Comparison of ENCODE assay signal across 21 cellular contexts in genomic region chr2:149001496-149001895, GRCh38. TPM values are rescaled to one million over a fixed set of nuclear protein-coding genes. Genes with fewer than 3 reads are reported as not detected.
DNase-seq lines count a peak whose midpoint lies in the region; ATAC-seq, FAIRE-seq and TF ChIP-seq lines count a peak whose summit lies in the region.
"Had no signal": no experiment of that assay in that cellular context is flagged by ENCODE, and none has a peak within 500 bp of the region (broad histone marks: within the 10 kb centered on the region; RNA-seq: fewer than 3 reads in every experiment).

No MANE protein-coding gene starts in this region.

- in situ Hi-C loops in GM13976 (cut with MboI; ENCODE audit: low sequenced_read_pairs, unreplicated experiment): no loop called here

- no peaks in the 10 kb centered on the region for H3K36me3 ChIP-seq in bronchial epithelial cell (ENCODE audit: control insufficient read depth, insufficient read depth, low read length)
- H3K36me3 ChIP-seq in testis (ENCODE audit: low read depth, missing control alignments): no peaks in the 10 kb centered on the region
- no peaks in the 10 kb centered on the region for H3K36me3 ChIP-seq in MM.1S (replicated peaks; ENCODE audit: insufficient read depth, low read length)

- intact Hi-C loops in posterior cingulate gyrus (cut with DNase I) (no loop called here), testis (cut with DNase I; ENCODE audit: low total_unique reads) (no loop called here)

- DNase-seq in GM13976 (ENCODE audit: low spot score) (peak; percentile 10), bronchial epithelial cell (ENCODE audit: low read depth) (no peak), fibroblast of mammary gland (ENCODE audit: low read depth) (peak; percentile 7), posterior cingulate gyrus (peak in 6 of 10 donors; percentile 50 to 93 (median 62)), testis (no peak), MM.1S (no peak)
- DNase-seq: CD4-positive, alpha-beta T cell; DMS153; GF-D8; IMR-90; NCI-H1417 treated with DMSO at 0.1 percent for 48 hours; NCI-H2081; NCI-H510A treated with DMSO at 0.1 percent for 48 hours; NCI-H82; OCI-M1; Right ventricle myocardium superior had no signal

- H3K4me1 ChIP-seq in testis: peaks cover 3% of the 10 kb centered on the region
- H3K4me1 ChIP-seq in MM.1S (ENCODE audit: low read length): no peaks in the 10 kb centered on the region

- H3K27me3 ChIP-seq in bronchial epithelial cell (ENCODE audit: control insufficient read depth, insufficient read depth, low read length) (peaks cover 2% of the 10 kb centered on the region), testis (no peaks in the 10 kb centered on the region), MM.1S (replicated peaks; ENCODE audit: insufficient read depth, low read length) (no peaks in the 10 kb centered on the region)

- ATAC-seq in GM21381 (IDR thresholded peaks at IDR 0.05; ENCODE audit: unreplicated experiment) (no peak), GM21360 (IDR thresholded peaks at IDR 0.05; ENCODE audit: unreplicated experiment) (no peak)

- TF ChIP-seq POLR2A in testis (IDR thresholded peaks at IDR 0.05): no peak

- peak; percentile 58 for FAIRE-seq in bronchial epithelial cell (lab: Jason Lieb, UNC)
- FAIRE-seq: GM19239, H54 had no signal

- no peak overlapping the region for H3K4me2 ChIP-seq in MM.1S (ENCODE audit: low read depth, low read length)

- no peak overlapping the region for H3K4me3 ChIP-seq in bronchial epithelial cell (ENCODE audit: low read depth, low read length)
- H3K4me3 ChIP-seq in fibroblast of mammary gland (ENCODE audit: control insufficient read depth, low read depth, low read length): no peak overlapping the region
- no peak overlapping the region for H3K4me3 ChIP-seq in testis
- no peak overlapping the region for H3K4me3 ChIP-seq in MM.1S (ENCODE audit: low read length)

- H4K20me1 ChIP-seq in MM.1S (ENCODE audit: insufficient read depth, low read length): no peaks in the 10 kb centered on the region

- H3K9ac ChIP-seq in MM.1S (ENCODE audit: low read length): no peak overlapping the region

- H3F3A ChIP-seq in MM.1S (ENCODE audit: insufficient read depth, low read length): no peaks in the 10 kb centered on the region

- no peaks in the 10 kb centered on the region for H3K9me3 ChIP-seq in testis
- no peaks in the 10 kb centered on the region for H3K9me3 ChIP-seq in MM.1S (replicated peaks; ENCODE audit: insufficient read depth, low read length)

- no peak overlapping the region for H2AFZ ChIP-seq in MM.1S (ENCODE audit: low read length)

- 89 to 98% methylated on average over 7 of the region's 7 CpGs for WGBS in testis, 2 donors

- no peaks in the 10 kb centered on the region for H3K9me2 ChIP-seq in MM.1S (replicated peaks; ENCODE audit: insufficient read depth, low read length)

- H3K27ac ChIP-seq in testis (no peak overlapping the region), MM.1S (ENCODE audit: low read length) (no peak overlapping the region)
- H3K27ac ChIP-seq: HL-60 had no signal

- TF ChIP-seq CTCF in GM13976 (IDR thresholded peaks at IDR 0.05; ENCODE audit: borderline replicate concordance, control extremely low read depth, extremely low read depth, insufficient read depth, missing control alignments) (no peak), bronchial epithelial cell (IDR thresholded peaks at IDR 0.05; ENCODE audit: insufficient read depth, low read length, severe bottlenecking) (no peak), fibroblast of mammary gland (conservative IDR thresholded peaks at IDR 0.05; ENCODE audit: control insufficient read depth, insufficient read depth, low read depth, low read length) (no peak), testis (IDR thresholded peaks at IDR 0.05) (no peak), MM.1S (IDR thresholded peaks at IDR 0.05; ENCODE audit: low read length) (no peak)

- H3K79me2 ChIP-seq in MM.1S (ENCODE audit: low read length): no peaks in the 10 kb centered on the region

RNA-seq across cellular contexts. Expression of gene LYPD6B, which starts 37.0 kb away (rescaled TPM):
- total RNA-seq in bronchial epithelial cell: 14.7 and 34.2 TPM in 2 replicates
- 10 to 100 TPM; 41.9 to 45.2 TPM for total RNA-seq in testis
- 53.0 TPM for polyA plus RNA-seq in testis (ENCODE audit: insufficient read depth, low read depth, low replicate concordance)
- total RNA-seq: CD4-positive, alpha-beta T cell; IMR-90; Right ventricle myocardium superior had no signal

Comparison
In these comparisons a context has a peak if more than half of its experiments do, and no peak if none do; other contexts are left out.
1. DNase-seq: peak in GM13976 (single experiment), fibroblast of mammary gland (single experiment) and posterior cingulate gyrus (6 of 10); none in bronchial epithelial cell (single experiment), testis (single experiment) and MM.1S (single experiment).